In the genomic region with DNA sequence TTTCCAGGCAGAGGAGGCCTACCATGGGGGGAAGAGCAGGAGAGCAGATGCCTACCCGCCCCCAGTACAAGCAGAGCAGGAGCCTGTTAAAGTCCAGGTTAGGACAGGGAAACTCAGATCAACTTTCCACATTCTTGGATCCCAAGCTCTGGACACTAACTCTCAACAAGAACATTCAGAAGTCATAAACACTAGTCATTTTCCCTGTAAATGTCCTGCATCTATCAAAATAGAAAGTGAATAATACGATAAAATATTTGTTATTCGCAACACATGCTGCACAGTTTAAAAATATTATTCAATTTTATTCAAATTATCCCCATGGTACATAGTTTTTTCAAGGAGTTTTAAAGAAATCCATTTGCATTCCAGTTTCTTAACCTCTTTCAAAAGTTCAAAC, we compare ENCODE assay signal across 22 cellular contexts.
"Had no signal": no experiment of that assay in that cellular context is flagged by ENCODE, and none has a peak within 500 bp of the region (broad histone marks: within the 10 kb centered on the region; RNA-seq: fewer than 3 reads in every experiment).

No MANE protein-coding gene starts in this region.

- H3K27ac ChIP-seq: KMS-11, Peyer's patch, RWPE1, SJCRH30 had no signal

- DNase-seq: activated CD4-positive, alpha-beta memory T cell treated with anti-CD3 and anti-CD28 coated beads for 36 hours; activated CD4-positive, alpha-beta T cell treated with anti-CD3 and anti-CD28 coated beads, Interleukin-2, amount 10 ng/mL, durations not matched to agents 7 days and 5 days; activated CD4-positive, CD25-positive, alpha-beta regulatory T cell; activated CD8-positive, alpha-beta memory T cell treated with anti-CD3 and anti-CD28 coated beads for 24 hours; activated gamma-delta T cell; activated naive CD4-positive, alpha-beta T cell treated with anti-CD3 and anti-CD28 coated beads for 36 hours; activated T-cell treated with anti-CD3 and anti-CD28 coated beads, Interleukin-2, amount 50 U/mL, for 48 hours; anterior cingulate cortex; caudate nucleus; NCI-H1092; NCI-H1417; NCI-H1930; NCI-H2107; NCI-H510A treated with DMSO at 0.1 percent for 48 hours; Peyer's patch; Right ventricle myocardium superior; SJCRH30; T-helper 17 cell; T-helper 9 cell had no signal

- H3K4me1 ChIP-seq: Peyer's patch, SJCRH30 had no signal

- ATAC-seq: activated T-helper 17 cell treated with anti-CD3 and anti-CD28 coated beads, Interleukin-2, amount 50 U/mL, for 72 hours; T-helper 17 cell had no signal

- H3K4me3 ChIP-seq: Peyer's patch, SJCRH30 had no signal

- H3K36me3 ChIP-seq: Peyer's patch, SJCRH30 had no signal

- H3K9ac ChIP-seq: KMS-11 had no signal

- H3K9me3 ChIP-seq: Peyer's patch, SJCRH30 had no signal

- H3K4me2 ChIP-seq: KMS-11 had no signal

- H3K27me3 ChIP-seq: Peyer's patch, SJCRH30 had no signal
